19 cellular contexts compared by ENCODE assay signal in the genomic region with DNA sequence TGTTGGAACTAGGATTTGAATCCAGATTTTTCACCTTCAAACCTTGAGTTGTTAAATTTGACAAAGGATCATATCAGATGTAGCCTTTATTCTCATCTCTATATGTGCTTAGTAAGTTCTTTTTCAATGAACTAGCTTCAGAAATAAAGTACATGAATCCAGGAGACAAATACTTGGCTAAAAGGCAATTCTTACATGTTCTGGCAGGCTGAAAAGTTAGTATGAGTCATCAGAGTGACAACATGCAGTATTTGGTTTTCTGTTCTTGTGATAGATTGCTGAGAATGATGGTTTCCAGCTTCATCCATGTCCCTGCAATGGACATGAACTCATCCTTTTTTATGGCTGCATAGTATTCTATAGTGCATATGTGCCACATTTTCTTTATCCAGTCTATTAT. TPM values are rescaled to one million over a fixed set of nuclear protein-coding genes. Genes with fewer than 3 reads are reported as not detected.
"Had no signal": no experiment of that assay in that cellular context is flagged by ENCODE, and none has a peak within 500 bp of the region (broad histone marks: within the 10 kb centered on the region; RNA-seq: fewer than 3 reads in every experiment).

No MANE protein-coding gene starts in this region.

- H3K27me3 Mint-ChIP-seq: T-cell had no signal

- DNase-seq: activated CD4-positive, alpha-beta T cell treated with anti-CD3 and anti-CD28 coated beads for 48 hours; activated CD8-positive, alpha-beta memory T cell treated with anti-CD3 and anti-CD28 coated beads for 24 hours; activated naive CD4-positive, alpha-beta T cell treated with anti-CD3 and anti-CD28 coated beads, Interleukin-2, amount 50 U/mL, for 16 hours; adrenal gland; glutamatergic neuron; left colon; naive thymus-derived CD4-positive, alpha-beta T cell; small intestine; T-cell; WERI-Rb-1 had no signal

- H3K36me3 Mint-ChIP-seq: brain; naive thymus-derived CD4-positive, alpha-beta T cell; stimulated activated effector memory CD8-positive, alpha-beta T cell treated with anti-CD3 and anti-CD28 coated beads, Interleukin-12 subunit alpha, Interleukin-12 subunit beta, amount 100 ng/mL, for 72 hours; T-cell had no signal

- H3K36me3 ChIP-seq: adrenal gland, tibial nerve, WERI-Rb-1 had no signal

- H3K79me2 ChIP-seq: parathyroid adenoma had no signal

- H3K4me3 ChIP-seq: adrenal gland, SK-N-MC, tibial nerve had no signal

- H3K4me3 Mint-ChIP-seq: brain; naive thymus-derived CD4-positive, alpha-beta T cell; stimulated activated effector memory CD8-positive, alpha-beta T cell treated with anti-CD3 and anti-CD28 coated beads, Interleukin-12 subunit alpha, Interleukin-12 subunit beta, amount 100 ng/mL, for 72 hours; T-cell had no signal

- H3K9ac ChIP-seq: parathyroid adenoma had no signal

- H3K27me3 ChIP-seq: tibial nerve had no signal

- H3K27ac ChIP-seq: adrenal gland, parathyroid adenoma, SK-N-MC, tibial nerve, WERI-Rb-1 had no signal

- FAIRE-seq: colon, small intestine had no signal

- H3K4me1 Mint-ChIP-seq: naive thymus-derived CD4-positive, alpha-beta T cell; stimulated activated effector memory CD8-positive, alpha-beta T cell treated with anti-CD3 and anti-CD28 coated beads, Interleukin-12 subunit alpha, Interleukin-12 subunit beta, amount 100 ng/mL, for 72 hours; T-cell had no signal

- H3K27ac Mint-ChIP-seq: activated T-helper 2 cell treated with anti-CD3 and anti-CD28 coated beads, Interferon-gamma antibody, Interleukin-2, Interleukin-4, amounts not matched to agents 10 μg/mL and 5 μg/mL and 100 μg/mL, durations not matched to agents 14 hours and 24 hours and 36 hours; brain; naive thymus-derived CD4-positive, alpha-beta T cell; stimulated activated effector memory CD8-positive, alpha-beta T cell treated with anti-CD3 and anti-CD28 coated beads, Interleukin-12 subunit alpha, Interleukin-12 subunit beta, amount 100 ng/mL, for 72 hours; T-cell had no signal

- H3K9me3 ChIP-seq: adrenal gland, tibial nerve had no signal

- H3K4me1 ChIP-seq: adrenal gland, parathyroid adenoma, tibial nerve had no signal

- ATAC-seq: left colon; naive thymus-derived CD4-positive, alpha-beta T cell; stimulated activated effector memory CD8-positive, alpha-beta T cell treated with anti-CD3 and anti-CD28 coated beads, Interleukin-12 subunit alpha, Interleukin-12 subunit beta, amount 100 ng/mL, for 72 hours; T-cell had no signal

- H2AFZ ChIP-seq: parathyroid adenoma had no signal

RNA-seq across cellular contexts. Expression of gene BBOX1, which starts 40.4 kb away (rescaled TPM):
- total RNA-seq: activated T-helper 2 cell treated with anti-CD3 and anti-CD28 coated beads, Interferon-gamma antibody, Interleukin-2, Interleukin-4, amounts not matched to agents 10 μg/mL and 5 μg/mL and 100 μg/mL, durations not matched to agents 14 hours and 24 hours and 36 hours; left colon; lung microvascular endothelial cell; mononuclear cell; naive thymus-derived CD4-positive, alpha-beta T cell; T-cell had no signal
- polyA plus RNA-seq: adrenal gland; naive thymus-derived CD4-positive, alpha-beta T cell; small intestine had no signal
